Comparison of ENCODE assay signal across 2 cellular contexts in the genomic region with DNA sequence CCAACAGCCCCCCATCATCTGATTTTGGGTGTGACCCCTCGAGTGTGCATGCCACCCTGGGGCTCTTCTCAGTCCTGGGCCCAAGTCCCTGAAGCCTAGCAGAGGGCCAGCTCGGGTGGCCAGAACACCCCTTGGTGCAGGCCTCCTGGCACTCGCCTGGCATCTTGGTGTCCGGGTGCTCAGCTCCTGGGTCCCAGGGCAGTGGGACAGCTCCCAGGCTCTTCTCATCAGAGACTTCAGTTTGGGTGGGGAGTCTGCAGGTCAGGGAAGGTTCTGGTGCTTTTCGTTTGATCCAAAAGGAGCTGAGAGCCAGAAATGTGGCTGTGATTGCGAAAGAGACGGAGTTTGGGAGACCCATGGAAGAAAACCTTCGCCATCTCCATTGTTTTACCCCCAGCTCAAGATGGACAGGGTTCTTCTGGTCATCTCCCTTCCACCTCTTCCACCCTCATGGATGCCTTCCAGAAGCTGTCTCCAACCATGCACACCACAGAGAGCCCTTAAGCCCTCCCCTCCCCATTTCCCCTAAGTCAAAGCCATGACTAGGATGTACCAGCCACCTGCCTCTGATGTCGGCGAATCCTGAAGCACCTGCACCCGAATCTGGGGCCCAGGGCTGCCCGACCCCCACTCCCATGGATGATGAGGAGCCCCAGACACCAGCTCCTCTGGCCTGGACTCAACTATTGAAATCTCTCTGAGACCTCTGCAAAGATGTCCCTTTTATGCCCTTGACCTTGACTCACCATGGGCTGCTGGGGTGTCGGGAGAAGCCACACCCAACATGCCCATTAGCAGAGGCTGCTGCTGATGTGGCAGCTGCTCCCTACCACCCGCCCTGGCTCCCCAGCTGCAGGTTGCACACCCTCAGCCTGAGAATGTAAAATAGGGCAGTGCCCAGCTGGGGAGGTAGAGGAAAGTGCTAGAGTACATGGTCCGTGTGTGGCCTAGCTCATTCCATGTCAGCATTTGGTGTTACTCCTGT.
TF ChIP-seq lines count a peak whose summit lies in the region.

No MANE protein-coding gene starts in this region.

TF ChIP-seq in HepG2, 621 proteins besides CTCF, POLR2A, EP300 and RAD21:
- TF ChIP-seq, protein P1, sequence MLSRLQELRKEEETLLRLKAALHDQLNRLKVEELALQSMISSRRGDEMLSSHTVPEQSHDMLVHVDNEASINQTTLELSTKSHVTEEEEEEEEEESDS (CRISPR knock-in tag; IDR thresholded peaks at IDR 0.05; ENCODE audit: borderline replicate concordance) = no peak
- TF ChIP-seq CEBPB (IDR thresholded peaks at IDR 0.05; ENCODE audit: borderline replicate concordance, low read depth, low read length) = peak; percentile 31; the same call in 1 of the 2 replicates

TF ChIP-seq in WTC11, 78 proteins besides CTCF, POLR2A, EP300 and RAD21:
- TF ChIP-seq ZNF317 (CRISPR knock-in tag; IDR thresholded peaks at IDR 0.05; ENCODE audit: borderline replicate concordance, low read depth) = no peak
- TF ChIP-seq TCF7 (CRISPR knock-in tag; IDR thresholded peaks at IDR 0.05; ENCODE audit: low read depth) = no peak
- no peak for TF ChIP-seq IRF2 (CRISPR knock-in tag; IDR thresholded peaks at IDR 0.05; ENCODE audit: borderline replicate concordance, low read depth)
- TF ChIP-seq, protein P2, sequence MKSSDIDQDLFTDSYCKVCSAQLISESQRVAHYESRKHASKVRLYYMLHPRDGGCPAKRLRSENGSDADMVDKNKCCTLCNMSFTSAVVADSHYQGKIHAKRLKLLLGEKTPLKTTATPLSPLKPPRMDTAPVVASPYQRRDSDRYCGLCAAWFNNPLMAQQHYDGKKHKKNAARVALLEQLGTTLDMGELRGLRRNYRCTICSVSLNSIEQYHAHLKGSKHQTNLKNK (CRISPR knock-in tag; IDR thresholded peaks at IDR 0.05) = no peak
